ENCODE assay signal across 9 cellular contexts in the genomic region with DNA sequence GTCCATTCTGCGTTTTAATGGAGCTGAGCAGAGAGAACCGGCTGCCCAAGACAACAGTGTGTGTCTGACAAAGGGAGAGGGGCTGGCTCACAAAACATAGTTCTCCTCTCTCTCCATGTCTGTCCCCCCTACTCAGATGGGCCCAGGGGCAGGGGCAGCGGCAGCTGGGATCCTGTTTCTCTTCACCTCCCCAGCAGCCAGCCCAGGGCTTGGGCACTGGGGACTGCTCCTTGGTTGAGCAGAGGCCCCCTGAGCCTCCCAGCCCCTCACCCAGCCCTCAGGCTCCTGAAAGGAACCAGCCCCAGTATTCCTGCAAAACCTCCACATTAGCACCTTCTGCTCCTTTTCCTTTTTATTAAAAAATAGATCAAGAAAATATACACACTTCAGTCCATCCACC.
"Had no signal": no experiment of that assay in that cellular context is flagged by ENCODE, and none has a peak within 500 bp of the region (broad histone marks: within the 10 kb centered on the region; RNA-seq: fewer than 3 reads in every experiment).

No MANE protein-coding gene starts in this region.

- H3K9me3 Mint-ChIP-seq: GM23338, H9, HFFc6 had no signal

- H3K4me3 Mint-ChIP-seq: GM23338, H9, HFFc6 had no signal

- H3K27ac ChIP-seq: GM23248 had no signal

- H3K4me1 Mint-ChIP-seq: GM23338 had no signal

- H3K4me2 ChIP-seq: GM23338 had no signal

- H3K27ac Mint-ChIP-seq: GM23338, HFFc6 had no signal

- ATAC-seq: GM23338, HCT116 had no signal

- DNase-seq: GM23248, GOT3, H7, H9, HCEC 1CT, HFFc6 had no signal

- H3K4me1 ChIP-seq: HAP-1 had no signal

- H3K9me3 ChIP-seq: HAP-1 had no signal

- H3K4me3 ChIP-seq: GM23248, GM23338, HAP-1 had no signal

- H2AFZ ChIP-seq: GM23248, GM23338 had no signal
